1 cellular context compared by ENCODE assay signal in the genomic region with DNA sequence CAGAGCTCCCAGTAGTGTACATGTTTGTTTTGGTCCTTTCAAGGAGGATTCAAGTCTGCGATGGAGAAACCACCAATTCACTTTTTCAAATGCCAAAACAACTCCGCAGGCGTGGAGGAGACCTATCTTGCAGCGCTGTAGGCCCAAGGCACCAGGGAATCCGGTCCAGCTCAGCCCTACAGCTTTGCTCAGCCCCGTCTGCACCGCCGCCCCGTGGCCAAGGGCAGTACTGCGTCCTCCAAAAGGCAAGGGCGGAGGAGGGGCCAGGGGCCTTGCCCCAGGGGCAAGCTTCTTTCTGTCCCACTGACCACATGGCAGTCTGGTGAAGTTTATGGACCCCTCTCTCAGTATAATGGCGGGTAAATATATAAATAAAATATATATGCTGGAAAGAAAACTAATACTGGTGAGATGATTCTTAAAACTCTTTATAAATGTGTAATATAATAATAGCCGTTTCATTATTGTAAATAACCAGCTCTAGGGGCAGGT.
A peak's percentile ranks its signal among the peaks of the same experiment; 100 is the strongest.
TF ChIP-seq lines count a peak whose summit lies in the region.

No MANE protein-coding gene starts in this region.

TF ChIP-seq in WTC11, 78 proteins besides CTCF, POLR2A, EP300 and RAD21 (continued from another document):
- TF ChIP-seq, protein P1, sequence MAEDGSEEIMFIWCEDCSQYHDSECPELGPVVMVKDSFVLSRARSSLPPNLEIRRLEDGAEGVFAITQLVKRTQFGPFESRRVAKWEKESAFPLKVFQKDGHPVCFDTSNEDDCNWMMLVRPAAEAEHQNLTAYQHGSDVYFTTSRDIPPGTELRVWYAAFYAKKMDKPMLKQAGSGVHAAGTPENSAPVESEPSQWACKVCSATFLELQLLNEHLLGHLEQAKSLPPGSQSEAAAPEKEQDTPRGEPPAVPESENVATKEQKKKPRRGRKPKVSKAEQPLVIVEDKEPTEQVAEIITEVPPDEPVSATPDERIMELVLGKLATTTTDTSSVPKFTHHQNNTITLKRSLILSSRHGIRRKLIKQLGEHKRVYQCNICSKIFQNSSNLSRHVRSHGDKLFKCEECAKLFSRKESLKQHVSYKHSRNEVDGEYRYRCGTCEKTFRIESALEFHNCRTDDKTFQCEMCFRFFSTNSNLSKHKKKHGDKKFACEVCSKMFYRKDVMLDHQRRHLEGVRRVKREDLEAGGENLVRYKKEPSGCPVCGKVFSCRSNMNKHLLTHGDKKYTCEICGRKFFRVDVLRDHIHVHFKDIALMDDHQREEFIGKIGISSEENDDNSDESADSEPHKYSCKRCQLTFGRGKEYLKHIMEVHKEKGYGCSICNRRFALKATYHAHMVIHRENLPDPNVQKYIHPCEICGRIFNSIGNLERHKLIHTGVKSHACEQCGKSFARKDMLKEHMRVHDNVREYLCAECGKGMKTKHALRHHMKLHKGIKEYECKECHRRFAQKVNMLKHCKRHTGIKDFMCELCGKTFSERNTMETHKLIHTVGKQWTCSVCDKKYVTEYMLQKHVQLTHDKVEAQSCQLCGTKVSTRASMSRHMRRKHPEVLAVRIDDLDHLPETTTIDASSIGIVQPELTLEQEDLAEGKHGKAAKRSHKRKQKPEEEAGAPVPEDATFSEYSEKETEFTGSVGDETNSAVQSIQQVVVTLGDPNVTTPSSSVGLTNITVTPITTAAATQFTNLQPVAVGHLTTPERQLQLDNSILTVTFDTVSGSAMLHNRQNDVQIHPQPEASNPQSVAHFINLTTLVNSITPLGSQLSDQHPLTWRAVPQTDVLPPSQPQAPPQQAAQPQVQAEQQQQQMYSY (CRISPR knock-in tag; IDR thresholded peaks at IDR 0.05) = 0 out of 2 replicates have a peak, but pooled peaks have one; percentile 33
- TF ChIP-seq FOXK1 (CRISPR knock-in tag; IDR thresholded peaks at IDR 0.05) (0 out of 2 replicates have a peak, but pooled peaks have one; percentile 26), KAT7 (CRISPR knock-in tag; IDR thresholded peaks at IDR 0.05; ENCODE audit: borderline replicate concordance) (no peak)
TF ChIP-seq in WTC11: peak in this region for 4.
